8 cellular contexts compared by ENCODE assay signal in the genomic region with DNA sequence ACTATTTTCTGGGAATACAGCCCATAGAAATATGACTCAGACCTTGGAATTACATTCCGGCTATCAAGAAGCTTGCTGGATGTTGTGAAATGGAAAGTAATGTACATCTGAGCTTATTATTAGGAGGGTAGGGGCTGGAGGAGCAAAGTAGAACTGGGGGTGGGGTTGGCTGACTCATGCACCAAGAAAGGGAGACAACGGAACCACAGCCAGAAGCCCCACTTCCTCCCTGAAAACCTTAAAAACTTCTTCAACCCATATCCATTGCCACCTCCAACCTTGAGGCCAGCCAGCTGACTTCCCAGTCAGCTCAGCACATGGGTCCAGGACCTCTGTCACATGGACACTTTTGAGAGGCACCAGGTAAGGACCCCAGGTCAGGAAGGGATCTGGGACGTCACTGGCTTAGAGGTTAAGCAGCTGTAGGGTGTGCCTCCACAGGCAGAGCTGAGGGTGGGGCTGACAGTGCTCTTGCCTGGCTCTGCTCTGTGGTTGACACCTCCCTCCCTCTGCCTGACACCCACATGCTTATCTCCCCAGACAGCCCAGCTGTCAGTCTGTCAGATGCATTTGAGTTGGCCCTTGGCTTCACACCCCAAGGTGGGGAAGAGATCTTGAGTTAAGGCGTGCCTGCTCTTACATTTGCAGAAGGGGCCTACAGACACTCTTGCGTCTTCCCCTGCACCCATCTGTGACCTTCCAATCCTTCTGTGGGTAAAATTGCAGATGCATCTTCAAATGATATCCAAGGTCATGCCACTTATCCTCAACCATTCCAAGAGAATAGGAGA. TPM values are rescaled to one million over a fixed set of nuclear protein-coding genes. Genes with fewer than 3 reads are reported as not detected.
DNase-seq lines count a peak whose midpoint lies in the region; ATAC-seq and TF ChIP-seq lines count a peak whose summit lies in the region.

No MANE protein-coding gene starts in this region.

- peak; percentile 68 for DNase-seq in UCSD-AML1 (lab: John Stamatoyannopoulos, UW; ENCODE audit: unreplicated experiment)
- peak; percentile 21 for DNase-seq in brain pericyte (ENCODE audit: low read depth, low spot score)
- no peak for DNase-seq in neural crest cell (ENCODE audit: low read depth, low spot score)
- no peak for DNase-seq in aorta
- no peak for DNase-seq in superior temporal gyrus (ENCODE audit: extremely low spot score)
- no peak for DNase-seq in NCI-H748 (lab: John Stamatoyannopoulos, UW; ENCODE audit: unreplicated experiment)

- no peak for TF ChIP-seq CTCF in neural crest cell (conservative IDR thresholded peaks at IDR 0.05)

- H3K9me3 Mint-ChIP-seq in neural crest cell, result no peaks in the 10 kb centered on the region

- H3K27me3 ChIP-seq in aorta (ENCODE audit: control insufficient read depth in 1 of 2, insufficient read depth in 2 of 2, low read length in 1 of 2), result no peaks in the 10 kb centered on the region

- intact Hi-C loops in aorta (cut with DNase I), result no loop called here

- ATAC-seq in GM19025 (IDR thresholded peaks at IDR 0.05; ENCODE audit: low read depth, unreplicated experiment) (peak; percentile 87), HG03520 (IDR thresholded peaks at IDR 0.05; ENCODE audit: unreplicated experiment) (peak; percentile 63), aorta (ENCODE audit: low FRiP score) (peak; percentile 59)

- no peak overlapping the region for H3K4me3 Mint-ChIP-seq in neural crest cell

- H3K27ac ChIP-seq in aorta (ENCODE audit: low read depth in 1 of 2, low read length in 2 of 2), result no peak overlapping the region

- 27 to 36% methylated on average over 5 of the region's 5 CpGs for WGBS in aorta, 2 donors

- H3K4me1 ChIP-seq in aorta (ENCODE audit: control insufficient read depth in 1 of 2, insufficient read depth in 2 of 2, low read length in 2 of 2), result no peaks in the 10 kb centered on the region

- H3K36me3 Mint-ChIP-seq in neural crest cell (ENCODE audit: low read depth), result no peaks in the 10 kb centered on the region

- H3K27me3 Mint-ChIP-seq in neural crest cell (ENCODE audit: low read depth), result no peaks in the 10 kb centered on the region

- H3K36me3 ChIP-seq in aorta (ENCODE audit: control insufficient read depth in 1 of 2, insufficient read depth in 2 of 2, low read length in 1 of 2), result no peaks in the 10 kb centered on the region

- H3K9me3 ChIP-seq in aorta (ENCODE audit: control insufficient read depth, low read length), result no peaks in the 10 kb centered on the region

- H3K27ac Mint-ChIP-seq in neural crest cell (ENCODE audit: unreplicated experiment), result peak overlapping the region; percentile 62

- no peak overlapping the region for H3K4me3 ChIP-seq in aorta (ENCODE audit: low read length in 2 of 2)

- H3K4me1 Mint-ChIP-seq in neural crest cell, result peaks cover 28% of the 10 kb centered on the region

RNA-seq across cellular contexts. Expression of a gene that starts 5.7 kb away (rescaled TPM):
- not detected in 2 replicates for total RNA-seq in neural crest cell
- under 1 TPM; 0.24 to 0.65 TPM for total RNA-seq in aorta
- polyA plus RNA-seq in aorta, result under 1 TPM in 1 of 2 donors, not detected in 1; 0.87 TPM

RNA-seq across cellular contexts. Expression of a gene that starts 24.4 kb away (rescaled TPM):
- total RNA-seq in neural crest cell (3.8 and 6.3 TPM in 2 replicates), aorta (under 1 TPM in 1 of 2 donors, not detected in 1; 0.27 TPM)
- 1 to 10 TPM in 1 of 2 donors, under 1 TPM in 1; 0.05 to 6.4 TPM for polyA plus RNA-seq in aorta

RNA-seq across cellular contexts. Expression of a gene that starts 32.3 kb away (rescaled TPM):
- total RNA-seq in neural crest cell (445 and 455 TPM in 2 replicates), aorta (not detected)
- polyA plus RNA-seq in aorta, result not detected

RNA-seq across cellular contexts. Expression of a gene that starts 53.8 kb away (rescaled TPM):
- total RNA-seq in neural crest cell, result 34.9 and 40.1 TPM in 2 replicates
- total RNA-seq in aorta, result 10 to 100 TPM; 42.3 to 46.4 TPM
- polyA plus RNA-seq in aorta, result 10 to 100 TPM; 18.0 to 25.5 TPM

Comparison
In these comparisons a context has a peak if more than half of its experiments do, and no peak if none do; other contexts are left out.
1. DNase-seq: peak in UCSD-AML1 (single experiment) and brain pericyte (single experiment); none in neural crest cell (single experiment), aorta (0 of 2), superior temporal gyrus (single experiment) and NCI-H748 (single experiment).
2. RNA of a gene that starts 32.3 kb away (total RNA-seq): 445 to 455 TPM in neural crest cell; not detected in aorta; every median in the first group is over 100 times any median in the second.
3. Peak in every context shown above with its lines, with median percentiles within 50 percentile points of each other: ATAC-seq.